9 cellular contexts compared by ENCODE assay signal in the genomic region with DNA sequence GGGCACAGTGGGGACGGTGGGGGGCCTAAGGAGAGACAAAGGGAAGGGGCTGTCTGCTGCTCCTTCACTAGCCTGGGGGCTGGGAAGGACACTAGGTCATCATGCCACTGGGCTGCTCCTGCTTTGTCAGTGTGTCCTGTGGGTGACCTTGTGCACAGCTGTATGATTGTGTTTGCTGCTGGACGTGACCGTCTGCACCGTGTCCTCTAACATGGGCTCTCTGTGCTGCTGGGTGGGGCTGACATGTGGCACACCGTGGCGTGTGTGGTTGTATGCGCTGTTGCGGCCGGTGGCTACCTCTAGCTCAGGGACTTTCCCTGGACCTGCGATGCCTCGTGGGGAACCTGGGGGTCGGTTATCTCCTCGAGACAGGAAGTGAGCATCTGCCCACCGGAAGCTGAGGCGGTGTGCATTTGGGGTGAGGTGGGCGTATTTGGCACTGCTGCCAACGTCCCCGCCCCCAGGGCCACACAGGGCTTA. TPM values are rescaled to one million over a fixed set of nuclear protein-coding genes. Genes with fewer than 3 reads are reported as not detected.
DNase-seq lines count a peak whose midpoint lies in the region; ATAC-seq, FAIRE-seq and TF ChIP-seq lines count a peak whose summit lies in the region.
"Had no signal": no experiment of that assay in that cellular context is flagged by ENCODE, and none has a peak within 500 bp of the region (broad histone marks: within the 10 kb centered on the region; RNA-seq: fewer than 3 reads in every experiment).

No MANE protein-coding gene starts in this region.

- peak overlapping the region; percentile 41 for H3K4me2 ChIP-seq in HepG2 (ENCODE audit: low read depth, low read length)

- no peak overlapping the region for H2AFZ ChIP-seq in HepG2 (ENCODE audit: low read length)

- H4K20me1 ChIP-seq in HepG2 (ENCODE audit: insufficient read depth, low read length) = no peaks in the 10 kb centered on the region

- TF ChIP-seq CTCF in HepG2 (CRISPR knock-in tag; IDR thresholded peaks at IDR 0.05) (no peak), type B pancreatic cell (conservative IDR thresholded peaks at IDR 0.05) (no peak), stomach (IDR thresholded peaks at IDR 0.05) (no peak), left lung (IDR thresholded peaks at IDR 0.05) (no peak)

- peak overlapping the region; percentile 92 for H3K4me3 Mint-ChIP-seq in type B pancreatic cell

- no peak for FAIRE-seq in HepG2 (lab: Jason Lieb, UNC)

- H3K9me3 ChIP-seq in HepG2 (ENCODE audit: low read length) (no peaks in the 10 kb centered on the region), stomach (no peaks in the 10 kb centered on the region), left lung (no peaks in the 10 kb centered on the region)

- peaks cover 14% of the 10 kb centered on the region for H3K4me1 Mint-ChIP-seq in type B pancreatic cell (ENCODE audit: unreplicated experiment)

- H3K9me3 Mint-ChIP-seq in type B pancreatic cell = no peaks in the 10 kb centered on the region

- TF ChIP-seq EP300 in HepG2 (IDR thresholded peaks at IDR 0.05; ENCODE audit: low read depth in 2 of 2, low read length in 2 of 2) (no peak), HepG2 (CRISPR knock-in tag; IDR thresholded peaks at IDR 0.05; ENCODE audit: borderline replicate concordance) (no peak), stomach (IDR thresholded peaks at IDR 0.05) (no peak)

- H3K27me3 ChIP-seq in HepG2 (ENCODE audit: control insufficient read depth in 1 of 2, insufficient read depth in 2 of 2, low read length in 2 of 2) (peaks cover 10 to 67% of the 10 kb centered on the region in 2 experiments), stomach (peaks cover 0 to 68% (median 19%) of the 10 kb centered on the region in 3 donors), left lung (peaks cover 17 to 71% of the 10 kb centered on the region in 2 donors)

- H3K36me3 Mint-ChIP-seq in type B pancreatic cell = no peaks in the 10 kb centered on the region

- no peak for TF ChIP-seq RAD21 in HepG2 (CRISPR knock-in tag; IDR thresholded peaks at IDR 0.05)

- no TSS peak for BruUV-seq in HepG2 (replicated peaks; lab: Mats Ljungman, UMichigan)

- H3K4me3 ChIP-seq in HepG2 (replicated peaks in 1 of 3; ENCODE audit: insufficient read depth in 1 of 3, low read depth in 2 of 3, low read length in 3 of 3) (peak overlapping the region in 1 of 3 experiments; percentile 36; a peak in 1 of 6 replicates), stomach (peak overlapping the region in 1 of 4 donors; percentile 22), left lung (peak overlapping the region in 1 of 2 donors; percentile 9)

- peak; percentile 73 to 80 for DNase-seq in activated CD8-positive, alpha-beta memory T cell treated with anti-CD3 and anti-CD28 coated beads for 4 hours (ENCODE audit: low read depth in 2 of 2)
- DNase-seq in HepG2 (ENCODE audit: low spot score) (no peak), type B pancreatic cell (ENCODE audit: extremely low spot score, unreplicated experiment) (no peak), GM19240 (ENCODE audit: insufficient read length, low spot score) (no peak), stomach (no peak), left lung (no peak)

- POLR2A ChIA-PET in HepG2 (lab: Yijun Ruan, JAX) = no interaction called here

- H3K4me1 ChIP-seq in HepG2 (ENCODE audit: insufficient read depth, low read length) (peaks cover 19% of the 10 kb centered on the region), stomach (peaks cover 25 to 57% (median 49%) of the 10 kb centered on the region in 4 donors), left lung (peaks cover 8 to 67% of the 10 kb centered on the region in 2 donors)

- H3K27ac ChIP-seq in HepG2 (ENCODE audit: extremely low read length, insufficient read depth, low read length) (no peak overlapping the region), stomach (no peak overlapping the region), left lung (peak overlapping the region in 1 of 2 donors; percentile 40)

- ATAC-seq in GM18517 (IDR thresholded peaks at IDR 0.05; ENCODE audit: unreplicated experiment) (peak; percentile 34), HG03432 (IDR thresholded peaks at IDR 0.05; ENCODE audit: unreplicated experiment) (peak; percentile 33), HepG2 (peak; percentile 2; the same call in 1 of the 3 replicates), left lung (no peak)
- ATAC-seq: left colon had no signal

- intact Hi-C loops in HepG2 (cut with micrococcal nuclease; ENCODE audit: unreplicated experiment) = no loop called here
- intact Hi-C loops in stomach (cut with DNase I; ENCODE audit: low total_unique reads) = no loop called here
- intact Hi-C loops in left lung (cut with DNase I) = no loop called here

- TF ChIP-seq POLR2A in HepG2 (IDR thresholded peaks at IDR 0.05; ENCODE audit: insufficient read depth in 1 of 2, low read depth in 2 of 2, low read length in 2 of 2) (no peak), stomach (IDR thresholded peaks at IDR 0.05) (no peak)

- H3K36me3 ChIP-seq in HepG2 (replicated peaks in 1 of 2; ENCODE audit: control insufficient read depth in 1 of 2, insufficient read depth in 2 of 2, low read length in 2 of 2) (no peaks in the 10 kb centered on the region), stomach (peaks cover 0 to under 1% (median 0%) of the 10 kb centered on the region in 4 donors), left lung (peaks cover 0 to under 1% of the 10 kb centered on the region in 2 donors)

- peaks cover 17% of the 10 kb centered on the region for H3K27me3 Mint-ChIP-seq in type B pancreatic cell

- 0% methylated on average over 1 of the region's 18 CpGs for WGBS in HepG2 (ENCODE audit: low lambda C conversion rate)
- WGBS in stomach, 5 donors = 19 to 29% (median 21%) methylated on average over 5 to 18 of the region's 18 CpGs

- H3K9ac ChIP-seq in HepG2 (ENCODE audit: insufficient read depth, low read depth, low read length) = no peak overlapping the region

- H3K27ac Mint-ChIP-seq in type B pancreatic cell = peak overlapping the region; percentile 67

- in situ Hi-C loops in HepG2 (cut with HindIII; ENCODE audit: extremely low pct_ligation_motif_present, low pct_unique_long_range_greater_than_20kb) = no loop called here

- no peaks in the 10 kb centered on the region for H3K79me2 ChIP-seq in HepG2 (ENCODE audit: insufficient read depth, low read length)

- CTCF ChIA-PET in HepG2 (lab: Yijun Ruan, JAX; ENCODE audit: low intra/inter-chr PET ratio, low total read pairs) = no interaction called here

RNA-seq across cellular contexts. Expression of gene N4BP3, which starts 3.1 kb away (rescaled TPM):
- total RNA-seq in HepG2 (2016; rRNA removed; fragmentation: Illumina TruSeq; extraction: Trizol) (not detected in 2 replicates), type B pancreatic cell (ENCODE audit: low replicate concordance) (6.6 and 11.2 TPM in 2 replicates), stomach (1 to 10 TPM in 4 of 5 donors, not detected in 1; 2.7 to 6.1 (median 3.9) TPM), left lung (1 to 10 TPM; 3.6 to 6.2 TPM)
- not detected in 2 replicates for total RNA-seq in HepG2 (2016; cell fraction: cytosol; rRNA removed; fragmentation: Illumina TruSeq; extraction: Trizol; ENCODE audit: low read depth)
- total RNA-seq in HepG2 (2016; cell fraction: insoluble cytoplasmic fraction; rRNA removed; fragmentation: Illumina TruSeq; extraction: Trizol) = 0.02 TPM in 1 of 2 replicates, not detected in the other
- total RNA-seq in HepG2 (2016; cell fraction: membrane; rRNA removed; fragmentation: Illumina TruSeq; extraction: Trizol) = 0.03 TPM in 1 of 2 replicates, not detected in the other
- total RNA-seq in HepG2 (2016; cell fraction: nucleus; rRNA removed; fragmentation: Illumina TruSeq; extraction: Trizol) = not detected in 2 replicates
- polyA plus RNA-seq in HepG2 (2011; rRNA removed) (0.13 and 0.17 TPM in 2 replicates), stomach (1 to 10 TPM; 2.6 to 3.8 (median 2.9) TPM)
- 0.10 and 0.12 TPM in 2 replicates for polyA plus RNA-seq in HepG2 (2011; cell fraction: cytosol; rRNA removed)
- polyA plus RNA-seq in HepG2 (2011; cell fraction: nucleus; rRNA removed) = 0.42 and 0.43 TPM in 2 replicates
- polyA plus RNA-seq in HepG2 (2012) = 0.05 and 0.11 TPM in 2 replicates
- polyA plus RNA-seq in HepG2 (2016; cell fraction: cytosol; fragmentation: Illumina TruSeq; extraction: Trizol; ENCODE audit: low read depth) = not detected in 2 replicates
- polyA plus RNA-seq in HepG2 (2016; cell fraction: insoluble cytoplasmic fraction; fragmentation: Illumina TruSeq; extraction: Trizol; ENCODE audit: low read depth) = not detected in 2 replicates
- not detected in 2 replicates for polyA plus RNA-seq in HepG2 (2016; cell fraction: membrane; fragmentation: Illumina TruSeq; extraction: Trizol; ENCODE audit: low read depth)
- polyA plus RNA-seq in HepG2 (2016; cell fraction: nucleus; fragmentation: Illumina TruSeq; extraction: Trizol; ENCODE audit: insufficient read depth, low read depth) = not detected in 2 replicates
- 0.54 and 1.4 TPM in 2 replicates for polyA minus RNA-seq in HepG2 (2011; rRNA and poly(A)+ RNA removed; ENCODE audit: low replicate concordance)
- 0.20 TPM in 1 of 2 replicates, not detected in the other for polyA minus RNA-seq in HepG2 (2011; cell fraction: cytosol; rRNA and poly(A)+ RNA removed)
- polyA minus RNA-seq in HepG2 (2011; cell fraction: nucleus; rRNA and poly(A)+ RNA removed) = 0.26 and 0.62 TPM in 2 replicates

RNA-seq across cellular contexts. Expression of gene RMND5B, which starts 14.4 kb away (rescaled TPM):
- total RNA-seq in HepG2 (2016; rRNA removed; fragmentation: Illumina TruSeq; extraction: Trizol) = 17.0 and 20.4 TPM in 2 replicates
- 16.0 and 16.6 TPM in 2 replicates for total RNA-seq in HepG2 (2016; cell fraction: cytosol; rRNA removed; fragmentation: Illumina TruSeq; extraction: Trizol; ENCODE audit: low read depth)
- 15.7 and 18.0 TPM in 2 replicates for total RNA-seq in HepG2 (2016; cell fraction: insoluble cytoplasmic fraction; rRNA removed; fragmentation: Illumina TruSeq; extraction: Trizol)
- 32.2 and 33.7 TPM in 2 replicates for total RNA-seq in HepG2 (2016; cell fraction: membrane; rRNA removed; fragmentation: Illumina TruSeq; extraction: Trizol)
- total RNA-seq in HepG2 (2016; cell fraction: nucleus; rRNA removed; fragmentation: Illumina TruSeq; extraction: Trizol) = 12.1 and 14.2 TPM in 2 replicates
- polyA plus RNA-seq in HepG2 (2011; rRNA removed) = 18.6 and 22.3 TPM in 2 replicates
- polyA plus RNA-seq in HepG2 (2011; cell fraction: cytosol; rRNA removed) = 18.4 and 22.2 TPM in 2 replicates
- 33.6 and 34.2 TPM in 2 replicates for polyA plus RNA-seq in HepG2 (2011; cell fraction: nucleus; rRNA removed)
- polyA plus RNA-seq in HepG2 (2012) = 12.9 and 13.4 TPM in 2 replicates
- polyA plus RNA-seq in HepG2 (2016; cell fraction: cytosol; fragmentation: Illumina TruSeq; extraction: Trizol; ENCODE audit: low read depth) = 23.3 and 26.2 TPM in 2 replicates
- polyA plus RNA-seq in HepG2 (2016; cell fraction: insoluble cytoplasmic fraction; fragmentation: Illumina TruSeq; extraction: Trizol; ENCODE audit: low read depth) = 18.6 and 21.5 TPM in 2 replicates
- polyA plus RNA-seq in HepG2 (2016; cell fraction: membrane; fragmentation: Illumina TruSeq; extraction: Trizol; ENCODE audit: low read depth) = 30.9 and 32.3 TPM in 2 replicates
- 26.3 TPM in 2 replicates for polyA plus RNA-seq in HepG2 (2016; cell fraction: nucleus; fragmentation: Illumina TruSeq; extraction: Trizol; ENCODE audit: insufficient read depth, low read depth)
- polyA minus RNA-seq in HepG2 (2011; rRNA and poly(A)+ RNA removed; ENCODE audit: low replicate concordance) = 27.9 and 70.3 TPM in 2 replicates
- 6.7 and 11.7 TPM in 2 replicates for polyA minus RNA-seq in HepG2 (2011; cell fraction: cytosol; rRNA and poly(A)+ RNA removed)
- 15.2 and 20.8 TPM in 2 replicates for polyA minus RNA-seq in HepG2 (2011; cell fraction: nucleus; rRNA and poly(A)+ RNA removed)
- 41.8 and 52.1 TPM in 2 replicates for total RNA-seq in type B pancreatic cell (ENCODE audit: low replicate concordance)
- total RNA-seq in stomach = 10 to 100 TPM; 25.3 to 72.9 (median 50.9) TPM
- polyA plus RNA-seq in stomach = 10 to 100 TPM; 28.2 to 35.5 (median 28.9) TPM
- total RNA-seq in left lung = 10 to 100 TPM; 30.8 to 41.5 TPM

RNA-seq across cellular contexts. Expression of gene NHP2, which starts 37.2 kb away (rescaled TPM):
- total RNA-seq in HepG2 (2016; rRNA removed; fragmentation: Illumina TruSeq; extraction: Trizol) (96.1 and 113 TPM in 2 replicates), type B pancreatic cell (ENCODE audit: low replicate concordance) (136 and 161 TPM in 2 replicates), stomach (10 to 100 TPM in 4 of 5 donors, 1 to 10 TPM in 1; 4.0 to 89.3 (median 25.5) TPM), left lung (100 to 1,000 TPM in 1 of 2 donors, 10 to 100 TPM in 1; 65.0 to 105 TPM)
- 68.1 and 88.8 TPM in 2 replicates for total RNA-seq in HepG2 (2016; cell fraction: cytosol; rRNA removed; fragmentation: Illumina TruSeq; extraction: Trizol; ENCODE audit: low read depth)
- 97.1 and 114 TPM in 2 replicates for total RNA-seq in HepG2 (2016; cell fraction: insoluble cytoplasmic fraction; rRNA removed; fragmentation: Illumina TruSeq; extraction: Trizol)
- total RNA-seq in HepG2 (2016; cell fraction: membrane; rRNA removed; fragmentation: Illumina TruSeq; extraction: Trizol) = 84.9 and 113 TPM in 2 replicates
- total RNA-seq in HepG2 (2016; cell fraction: nucleus; rRNA removed; fragmentation: Illumina TruSeq; extraction: Trizol) = 34.2 and 43.0 TPM in 2 replicates
- polyA plus RNA-seq in HepG2 (2011; rRNA removed) (56.2 and 60.8 TPM in 2 replicates), stomach (100 to 1,000 TPM; 149 to 182 (median 168) TPM)
- polyA plus RNA-seq in HepG2 (2011; cell fraction: cytosol; rRNA removed) = 78.2 and 86.1 TPM in 2 replicates
- 29.3 and 29.5 TPM in 2 replicates for polyA plus RNA-seq in HepG2 (2011; cell fraction: nucleus; rRNA removed)
- 75.3 and 78.7 TPM in 2 replicates for polyA plus RNA-seq in HepG2 (2012)
- 93.8 and 147 TPM in 2 replicates for polyA plus RNA-seq in HepG2 (2016; cell fraction: cytosol; fragmentation: Illumina TruSeq; extraction: Trizol; ENCODE audit: low read depth)
- polyA plus RNA-seq in HepG2 (2016; cell fraction: insoluble cytoplasmic fraction; fragmentation: Illumina TruSeq; extraction: Trizol; ENCODE audit: low read depth) = 159 and 169 TPM in 2 replicates
- polyA plus RNA-seq in HepG2 (2016; cell fraction: membrane; fragmentation: Illumina TruSeq; extraction: Trizol; ENCODE audit: low read depth) = 102 and 133 TPM in 2 replicates
- 79.3 and 81.0 TPM in 2 replicates for polyA plus RNA-seq in HepG2 (2016; cell fraction: nucleus; fragmentation: Illumina TruSeq; extraction: Trizol; ENCODE audit: insufficient read depth, low read depth)
- polyA minus RNA-seq in HepG2 (2011; rRNA and poly(A)+ RNA removed; ENCODE audit: low replicate concordance) = 38.1 and 80.1 TPM in 2 replicates
- 25.2 and 34.9 TPM in 2 replicates for polyA minus RNA-seq in HepG2 (2011; cell fraction: cytosol; rRNA and poly(A)+ RNA removed)
- polyA minus RNA-seq in HepG2 (2011; cell fraction: nucleus; rRNA and poly(A)+ RNA removed) = 28.8 and 31.7 TPM in 2 replicates

Comparison
In these comparisons a context has a peak if more than half of its experiments do, and no peak if none do; other contexts are left out.
1. DNase-seq: peak in activated CD8-positive, alpha-beta memory T cell treated with anti-CD3 and anti-CD28 coated beads for 4 hours (2 of 2); none in HepG2 (single experiment), type B pancreatic cell (single experiment), GM19240 (single experiment), stomach (single experiment) and left lung (0 of 2).